15 cellular contexts compared by ENCODE assay signal in the genomic region with DNA sequence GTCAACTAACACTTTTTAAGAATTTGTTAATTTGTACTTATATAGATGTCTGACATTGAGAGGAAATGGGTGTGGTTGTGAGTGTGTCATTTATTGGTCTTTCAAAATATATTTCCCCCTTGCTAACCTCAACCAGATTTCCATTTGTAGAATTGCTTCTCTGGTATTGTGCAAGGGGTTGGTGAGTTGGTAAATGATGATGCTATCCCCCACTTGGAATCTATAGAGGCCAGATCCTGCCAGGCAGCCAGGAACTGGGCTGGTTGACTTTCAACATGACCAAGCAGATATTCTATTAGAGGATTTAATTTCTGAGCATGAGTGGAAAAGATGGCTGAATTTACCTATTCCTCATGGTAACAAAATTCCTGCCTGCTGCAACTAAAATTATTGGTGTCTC.
"Had no signal": no experiment of that assay in that cellular context is flagged by ENCODE, and none has a peak within 500 bp of the region (broad histone marks: within the 10 kb centered on the region; RNA-seq: fewer than 3 reads in every experiment).

No MANE protein-coding gene starts in this region.

- DNase-seq: activated CD4-positive, alpha-beta T cell treated with anti-CD3 and anti-CD28 coated beads for 36 hours; activated CD8-positive, alpha-beta memory T cell treated with anti-CD3 and anti-CD28 coated beads, Interleukin-2, amount 50 U/mL, for 48 hours; activated CD8-positive, alpha-beta T cell treated with anti-CD3 and anti-CD28 coated beads, Interleukin-2, amount 10 ng/mL, durations not matched to agents 7 days and 5 days; activated naive CD8-positive, alpha-beta T cell treated with anti-CD3 and anti-CD28 coated beads, Interleukin-2, amount 10 ng/mL, durations not matched to agents 7 days and 5 days; anterior cingulate cortex; pancreas; stimulated activated CD4-positive, alpha-beta T cell treated with anti-CD3 and anti-CD28 coated beads, Interleukin-15, amount 100 ng/mL, for 24 hours; stimulated activated CD4-positive, alpha-beta T cell treated with anti-CD3 and anti-CD28 coated beads, Interleukin-4, amount 100 ng/mL, for 24 hours; stimulated activated naive CD8-positive, alpha-beta T cell treated with anti-CD3 and anti-CD28 coated beads, Interleukin-15, amount 100 ng/mL, for 72 hours; T1000; testis; upper lobe of right lung; WERI-Rb-1 had no signal

- H3K9me3 ChIP-seq: pancreas, testis, upper lobe of right lung had no signal

- H3K9ac ChIP-seq: neural progenitor cell had no signal

- H3K27ac ChIP-seq: hepatocyte, neural progenitor cell, pancreas, testis, upper lobe of right lung, WERI-Rb-1 had no signal

- H3K4me2 ChIP-seq: hepatocyte, neural progenitor cell had no signal

- H3K27me3 ChIP-seq: hepatocyte, neural progenitor cell, pancreas, testis, upper lobe of right lung had no signal

- H3K4me1 ChIP-seq: pancreas, testis, upper lobe of right lung had no signal

- H3K36me3 ChIP-seq: neural progenitor cell, pancreas, upper lobe of right lung, WERI-Rb-1 had no signal

- ATAC-seq: activated CD4-positive, alpha-beta T cell treated with anti-CD3 and anti-CD28 coated beads for 36 hours; activated CD8-positive, alpha-beta T cell treated with anti-CD3 and anti-CD28 coated beads, Interleukin-2, amount 10 ng/mL, durations not matched to agents 7 days and 5 days; pancreas; stimulated activated naive CD8-positive, alpha-beta T cell treated with anti-CD3 and anti-CD28 coated beads, Interleukin-15, amount 100 ng/mL, for 72 hours; upper lobe of right lung had no signal

- H3K4me3 ChIP-seq: hepatocyte, neural progenitor cell, pancreas, testis, upper lobe of right lung had no signal
